In genomic region chr10:11023554-11023953, GRCh38 we compare ENCODE assay signal across 19 cellular contexts.
"Had no signal": no experiment of that assay in that cellular context is flagged by ENCODE, and none has a peak within 500 bp of the region (broad histone marks: within the 10 kb centered on the region; RNA-seq: fewer than 3 reads in every experiment).

No MANE protein-coding gene starts in this region.

- H3K27ac Mint-ChIP-seq: naive thymus-derived CD4-positive, alpha-beta T cell; stimulated activated effector memory CD8-positive, alpha-beta T cell treated with anti-CD3 and anti-CD28 coated beads, Interleukin-12 subunit alpha, Interleukin-12 subunit beta, amount 100 ng/mL, for 72 hours had no signal

- H3K9me3 ChIP-seq: heart left ventricle, tibial artery, upper lobe of left lung, vagina had no signal

- H3K9me3 Mint-ChIP-seq: naive thymus-derived CD4-positive, alpha-beta T cell; stimulated activated effector memory CD8-positive, alpha-beta T cell treated with anti-CD3 and anti-CD28 coated beads, Interleukin-12 subunit alpha, Interleukin-12 subunit beta, amount 100 ng/mL, for 72 hours had no signal

- DNase-seq: effector CD8-positive, alpha-beta T cell; heart left ventricle; hippocampal formation; islet precursor cell; left ventricle myocardium superior; mesenchymal stem cell; naive thymus-derived CD4-positive, alpha-beta T cell; posterior cingulate gyrus; right cardiac atrium; stimulated activated CD4-positive, alpha-beta T cell treated with anti-CD3 and anti-CD28 coated beads, Interleukin-4, amount 100 ng/mL, for 1 hour; stimulated activated CD8-positive, alpha-beta memory T cell treated with anti-CD3 and anti-CD28 coated beads, Interleukin-4, amount 100 ng/mL, for 48 hours; stimulated activated naive CD8-positive, alpha-beta T cell treated with anti-CD3 and anti-CD28 coated beads, Interleukin-15, Interleukin-2, amounts not matched to agents 100 U/mL and 50 U/mL, for 24 hours; tibial artery; upper lobe of left lung had no signal

- H3K36me3 Mint-ChIP-seq: naive thymus-derived CD4-positive, alpha-beta T cell; stimulated activated effector memory CD8-positive, alpha-beta T cell treated with anti-CD3 and anti-CD28 coated beads, Interleukin-12 subunit alpha, Interleukin-12 subunit beta, amount 100 ng/mL, for 72 hours had no signal

- H3K27ac ChIP-seq: coronary artery, tibial artery, upper lobe of left lung, vagina had no signal

- H3K4me3 Mint-ChIP-seq: naive thymus-derived CD4-positive, alpha-beta T cell; stimulated activated effector memory CD8-positive, alpha-beta T cell treated with anti-CD3 and anti-CD28 coated beads, Interleukin-12 subunit alpha, Interleukin-12 subunit beta, amount 100 ng/mL, for 72 hours had no signal

- H3K4me1 Mint-ChIP-seq: stimulated activated effector memory CD8-positive, alpha-beta T cell treated with anti-CD3 and anti-CD28 coated beads, Interleukin-12 subunit alpha, Interleukin-12 subunit beta, amount 100 ng/mL, for 72 hours had no signal

- H3K4me3 ChIP-seq: coronary artery, heart left ventricle, lung, tibial artery, upper lobe of left lung, vagina had no signal

- ATAC-seq: esophagus mucosa; heart left ventricle; left ventricle myocardium superior; naive thymus-derived CD4-positive, alpha-beta T cell; right cardiac atrium; stimulated activated effector memory CD8-positive, alpha-beta T cell treated with anti-CD3 and anti-CD28 coated beads, Interleukin-12 subunit alpha, Interleukin-12 subunit beta, amount 100 ng/mL, for 72 hours; stimulated activated naive CD8-positive, alpha-beta T cell treated with anti-CD3 and anti-CD28 coated beads, Interleukin-15, Interleukin-2, amounts not matched to agents 100 U/mL and 50 U/mL, for 24 hours had no signal

- H3K36me3 ChIP-seq: heart left ventricle, tibial artery, upper lobe of left lung, vagina had no signal

- H3K27me3 ChIP-seq: tibial artery, vagina had no signal
